Comparison of ENCODE assay signal across 23 cellular contexts in genomic region chr17:3656755-3657587, GRCh38. TPM values are rescaled to one million over a fixed set of nuclear protein-coding genes. Genes with fewer than 3 reads are reported as not detected.
A peak's percentile ranks its signal among the peaks of the same experiment; 100 is the strongest.
DNase-seq lines count a peak whose midpoint lies in the region; ATAC-seq, FAIRE-seq and TF ChIP-seq lines count a peak whose summit lies in the region.
"Had no signal": no experiment of that assay in that cellular context is flagged by ENCODE, and none has a peak within 500 bp of the region (broad histone marks: within the 10 kb centered on the region; RNA-seq: fewer than 3 reads in every experiment).

No MANE protein-coding gene starts in this region.

- H4K20me1 ChIP-seq in HepG2 (ENCODE audit: insufficient read depth, low read length) (no peaks in the 10 kb centered on the region), GM23248 (ENCODE audit: insufficient read depth) (no peaks in the 10 kb centered on the region)

- H3K4me1 ChIP-seq in HepG2 (ENCODE audit: insufficient read depth, low read length) (peaks cover 19% of the 10 kb centered on the region), right lobe of liver (peaks cover 0 to 13% (median 4%) of the 10 kb centered on the region in 4 donors), GM23248 (ENCODE audit: insufficient read depth) (peaks cover 12% of the 10 kb centered on the region)

- TF ChIP-seq CTCF in HepG2 (CRISPR knock-in tag; IDR thresholded peaks at IDR 0.05) (no peak), right lobe of liver (IDR thresholded peaks at IDR 0.05) (no peak), nephron progenitor cell (IDR thresholded peaks at IDR 0.05) (no peak)

- DNase-seq in HepG2 (ENCODE audit: low spot score) (no peak), right lobe of liver (no peak), nephron progenitor cell (no peak), GM23248 (no peak), AML-193 (lab: John Stamatoyannopoulos, UW) (no peak)
- no peak for DNase-seq in activated T-helper 2 cell treated with anti-CD3 and anti-CD28 coated beads, Interferon-gamma antibody, Interleukin-2, Interleukin-4, amounts not matched to agents 10 μg/mL and 5 μg/mL and 100 μg/mL, durations not matched to agents 14 hours and 24 hours and 36 hours (ENCODE audit: low spot score)
- DNase-seq: activated CD4-positive, alpha-beta T cell treated with anti-CD3 and anti-CD28 coated beads, Interleukin-2, amount 50 U/mL, for 4 hours; activated CD8-positive, alpha-beta memory T cell treated with anti-CD3 and anti-CD28 coated beads, Interleukin-2, amount 50 U/mL, for 4 hours; body of pancreas; effector memory CD8-positive, alpha-beta T cell; esophagus squamous epithelium; mucosa of descending colon; NCI-H187; NCI-H69; stimulated activated CD4-positive, alpha-beta T cell treated with anti-CD3 and anti-CD28 coated beads, Interleukin-2, amount 100 ng/mL, for 24 hours; stimulated activated naive CD4-positive, alpha-beta T cell; tibial artery had no signal

- no peaks in the 10 kb centered on the region for H3K27me3 Mint-ChIP-seq in nephron progenitor cell (ENCODE audit: low read depth, poor library complexity)
- H3K27me3 Mint-ChIP-seq in activated T-helper 2 cell treated with anti-CD3 and anti-CD28 coated beads, Interferon-gamma antibody, Interleukin-2, Interleukin-4, amounts not matched to agents 10 μg/mL and 5 μg/mL and 100 μg/mL, durations not matched to agents 14 hours and 24 hours and 36 hours (ENCODE audit: low read depth) = no peaks in the 10 kb centered on the region
- H3K27me3 Mint-ChIP-seq: B cell; effector memory CD8-positive, alpha-beta T cell had no signal

- H3K27ac ChIP-seq in HepG2 (ENCODE audit: extremely low read length, insufficient read depth, low read length) = no peak overlapping the region
- H3K27ac ChIP-seq in right lobe of liver = no peak overlapping the region
- no peak overlapping the region for H3K27ac ChIP-seq in GM23248
- H3K27ac ChIP-seq: body of pancreas, esophagus squamous epithelium had no signal

- no peaks in the 10 kb centered on the region for H3K9me3 Mint-ChIP-seq in nephron progenitor cell
- no peaks in the 10 kb centered on the region for H3K9me3 Mint-ChIP-seq in activated T-helper 2 cell treated with anti-CD3 and anti-CD28 coated beads, Interferon-gamma antibody, Interleukin-2, Interleukin-4, amounts not matched to agents 10 μg/mL and 5 μg/mL and 100 μg/mL, durations not matched to agents 14 hours and 24 hours and 36 hours
- H3K9me3 Mint-ChIP-seq: effector memory CD8-positive, alpha-beta T cell; WTC11 had no signal

- ATAC-seq in HepG2 = no peak
- no peak for ATAC-seq in right lobe of liver
- ATAC-seq: body of pancreas; effector memory CD8-positive, alpha-beta T cell; gastroesophageal sphincter; HCT116; mucosa of descending colon; WTC11 had no signal

- H3K9ac ChIP-seq in HepG2 (ENCODE audit: insufficient read depth, low read depth, low read length) (no peak overlapping the region), GM23248 (no peak overlapping the region)

- H3K9me3 ChIP-seq in HepG2 (ENCODE audit: low read length) (no peaks in the 10 kb centered on the region), right lobe of liver (no peaks in the 10 kb centered on the region), GM23248 (ENCODE audit: low read depth) (no peaks in the 10 kb centered on the region)
- H3K9me3 ChIP-seq: body of pancreas, esophagus squamous epithelium, gastroesophageal sphincter, mucosa of descending colon, tibial artery had no signal

- TF ChIP-seq POLR2A in HepG2 (IDR thresholded peaks at IDR 0.05; ENCODE audit: insufficient read depth in 1 of 2, low read depth in 2 of 2, low read length in 2 of 2) (peak in 1 of 2 experiments; percentile 12; a peak in 1 of 4 replicates), right lobe of liver (IDR thresholded peaks at IDR 0.05) (no peak)

- H3K27me3 ChIP-seq in HepG2 (ENCODE audit: control insufficient read depth in 1 of 2, insufficient read depth in 2 of 2, low read length in 2 of 2) = no peaks in the 10 kb centered on the region
- no peaks in the 10 kb centered on the region for H3K27me3 ChIP-seq in right lobe of liver
- H3K27me3 ChIP-seq in GM23248 (replicated peaks; ENCODE audit: insufficient read depth) = no peaks in the 10 kb centered on the region
- H3K27me3 ChIP-seq: body of pancreas, esophagus squamous epithelium, gastroesophageal sphincter, tibial artery had no signal

- FAIRE-seq in HepG2 (lab: Jason Lieb, UNC) = no peak
- FAIRE-seq: A204.1 had no signal

- H3K4me3 ChIP-seq in HepG2 (replicated peaks in 1 of 3; ENCODE audit: insufficient read depth in 1 of 3, low read depth in 2 of 3, low read length in 3 of 3) (no peak overlapping the region), right lobe of liver (no peak overlapping the region), GM23248 (no peak overlapping the region)
- H3K4me3 ChIP-seq: body of pancreas, esophagus squamous epithelium, gastroesophageal sphincter, mucosa of descending colon, skin epidermis, tibial artery had no signal

- TF ChIP-seq EP300 in HepG2 (IDR thresholded peaks at IDR 0.05; ENCODE audit: low read depth in 2 of 2, low read length in 2 of 2) (no peak), HepG2 (CRISPR knock-in tag; IDR thresholded peaks at IDR 0.05; ENCODE audit: borderline replicate concordance) (no peak)

- WGBS in HepG2 (ENCODE audit: low lambda C conversion rate) = 92% methylated on average over 11 of the region's 16 CpGs
- WGBS in right lobe of liver (ENCODE audit: insufficient coverage, low coverage, low lambda C conversion rate, missing lambda C conversion rate) = 73% methylated on average over 7 of the region's 16 CpGs
- WGBS in GM23248 (ENCODE audit: low coverage in 1 of 2, low lambda C conversion rate in 2 of 2, missing lambda C conversion rate in 2 of 2), 2 experiments = 78 to 79% methylated on average over 9 to 16 of the region's 16 CpGs

- no peak overlapping the region for H3K4me3 Mint-ChIP-seq in nephron progenitor cell
- H3K4me3 Mint-ChIP-seq in activated T-helper 2 cell treated with anti-CD3 and anti-CD28 coated beads, Interferon-gamma antibody, Interleukin-2, Interleukin-4, amounts not matched to agents 10 μg/mL and 5 μg/mL and 100 μg/mL, durations not matched to agents 14 hours and 24 hours and 36 hours (ENCODE audit: low read depth) = no peak overlapping the region
- H3K4me3 Mint-ChIP-seq: B cell; effector memory CD8-positive, alpha-beta T cell; WTC11 had no signal

- no peak overlapping the region for H3K4me2 ChIP-seq in HepG2 (ENCODE audit: low read depth, low read length)
- no peak overlapping the region for H3K4me2 ChIP-seq in GM23248 (ENCODE audit: unreplicated experiment)

- H3F3A ChIP-seq in GM23248 (ENCODE audit: insufficient read depth) = peaks cover 9% of the 10 kb centered on the region; the same call in 1 of the 2 replicates

- no peaks in the 10 kb centered on the region for H3K36me3 Mint-ChIP-seq in nephron progenitor cell (ENCODE audit: low read depth)
- peaks cover 23% of the 10 kb centered on the region for H3K36me3 Mint-ChIP-seq in activated T-helper 2 cell treated with anti-CD3 and anti-CD28 coated beads, Interferon-gamma antibody, Interleukin-2, Interleukin-4, amounts not matched to agents 10 μg/mL and 5 μg/mL and 100 μg/mL, durations not matched to agents 14 hours and 24 hours and 36 hours (ENCODE audit: low read depth)
- H3K36me3 Mint-ChIP-seq: WTC11 had no signal

- in situ Hi-C loops in HepG2 (cut with HindIII; ENCODE audit: extremely low pct_ligation_motif_present, low pct_unique_long_range_greater_than_20kb) (no loop called here), GM23248 (cut with MboI) (no loop called here)

- CTCF ChIA-PET in HepG2 (lab: Yijun Ruan, JAX; ENCODE audit: low intra/inter-chr PET ratio, low total read pairs) = no interaction called here

- H3K79me2 ChIP-seq in HepG2 (ENCODE audit: insufficient read depth, low read length) = no peaks in the 10 kb centered on the region
- H3K79me2 ChIP-seq in GM23248 (ENCODE audit: insufficient read depth) = no peaks in the 10 kb centered on the region

- H3K36me3 ChIP-seq in HepG2 (replicated peaks in 1 of 2; ENCODE audit: control insufficient read depth in 1 of 2, insufficient read depth in 2 of 2, low read length in 2 of 2) = no peaks in the 10 kb centered on the region; a peak in 1 of 5 replicates
- H3K36me3 ChIP-seq in right lobe of liver = no peaks in the 10 kb centered on the region
- H3K36me3 ChIP-seq in GM23248 (ENCODE audit: low read depth) = no peaks in the 10 kb centered on the region

- intact Hi-C loops in HepG2 (cut with micrococcal nuclease; ENCODE audit: unreplicated experiment) (no loop called here), right lobe of liver (cut with DNase I) (no loop called here)
- intact Hi-C loops in activated T-helper 2 cell treated with anti-CD3 and anti-CD28 coated beads, Interferon-gamma antibody, Interleukin-2, Interleukin-4, amounts not matched to agents 10 μg/mL and 5 μg/mL and 100 μg/mL, durations not matched to agents 14 hours and 24 hours and 36 hours (cut with micrococcal nuclease) = no loop called here

- H3K9me2 ChIP-seq in GM23248 (ENCODE audit: insufficient read depth) = no peaks in the 10 kb centered on the region

- POLR2A ChIA-PET in HepG2 (lab: Yijun Ruan, JAX) = interaction anchor here (2.0 to 3.4 kb wide), 3 partner anchors 11 to 21 kb away, joined by 6 to 13 read pairs (median 12); partner anchors contain the start of genes CTNS, SHPK and TAX1BP3

- BruUV-seq in HepG2 (replicated peaks; lab: Mats Ljungman, UMichigan) = no TSS peak

- TF ChIP-seq RAD21 in HepG2 (CRISPR knock-in tag; IDR thresholded peaks at IDR 0.05) = no peak

- H3K27ac Mint-ChIP-seq in nephron progenitor cell = peak overlapping the region; percentile 67
- H3K27ac Mint-ChIP-seq in activated T-helper 2 cell treated with anti-CD3 and anti-CD28 coated beads, Interferon-gamma antibody, Interleukin-2, Interleukin-4, amounts not matched to agents 10 μg/mL and 5 μg/mL and 100 μg/mL, durations not matched to agents 14 hours and 24 hours and 36 hours = no peak overlapping the region
- H3K27ac Mint-ChIP-seq: B cell; effector memory CD8-positive, alpha-beta T cell; WTC11 had no signal

- H2AFZ ChIP-seq in HepG2 (ENCODE audit: low read length) (no peak overlapping the region), GM23248 (no peak overlapping the region)

- peaks cover 6% of the 10 kb centered on the region for H3K4me1 Mint-ChIP-seq in nephron progenitor cell
- no peaks in the 10 kb centered on the region for H3K4me1 Mint-ChIP-seq in activated T-helper 2 cell treated with anti-CD3 and anti-CD28 coated beads, Interferon-gamma antibody, Interleukin-2, Interleukin-4, amounts not matched to agents 10 μg/mL and 5 μg/mL and 100 μg/mL, durations not matched to agents 14 hours and 24 hours and 36 hours (ENCODE audit: low read depth)
- H3K4me1 Mint-ChIP-seq: WTC11 had no signal

RNA-seq across cellular contexts. Expression of gene TAX1BP3, which starts 11.4 kb away (rescaled TPM):
- total RNA-seq in HepG2 (2016; rRNA removed; fragmentation: Illumina TruSeq; extraction: Trizol) (44.5 and 45.1 TPM in 2 replicates), right lobe of liver (10 to 100 TPM in 4 of 6 experiments, 1 to 10 TPM in 2; 8.1 to 60.9 (median 34.7) TPM)
- 20.2 and 21.9 TPM in 2 replicates for total RNA-seq in HepG2 (2016; cell fraction: cytosol; rRNA removed; fragmentation: Illumina TruSeq; extraction: Trizol; ENCODE audit: low read depth)
- total RNA-seq in HepG2 (2016; cell fraction: insoluble cytoplasmic fraction; rRNA removed; fragmentation: Illumina TruSeq; extraction: Trizol) = 43.7 and 44.8 TPM in 2 replicates
- 44.2 and 51.0 TPM in 2 replicates for total RNA-seq in HepG2 (2016; cell fraction: membrane; rRNA removed; fragmentation: Illumina TruSeq; extraction: Trizol)
- 17.2 and 23.9 TPM in 2 replicates for total RNA-seq in HepG2 (2016; cell fraction: nucleus; rRNA removed; fragmentation: Illumina TruSeq; extraction: Trizol)
- polyA plus RNA-seq in HepG2 (2011; rRNA removed) (16.7 and 20.4 TPM in 2 replicates), GM23248 (2016; fragmentation: Nextera tagmentation; extraction: Ambion mirVana) (331 and 350 TPM in 2 replicates)
- 27.1 and 29.0 TPM in 2 replicates for polyA plus RNA-seq in HepG2 (2011; cell fraction: cytosol; rRNA removed)
- 19.8 and 21.2 TPM in 2 replicates for polyA plus RNA-seq in HepG2 (2011; cell fraction: nucleus; rRNA removed)
- polyA plus RNA-seq in HepG2 (2012) = 14.6 and 15.5 TPM in 2 replicates
- polyA plus RNA-seq in HepG2 (2016; cell fraction: cytosol; fragmentation: Illumina TruSeq; extraction: Trizol; ENCODE audit: low read depth) = 23.2 and 28.8 TPM in 2 replicates
- polyA plus RNA-seq in HepG2 (2016; cell fraction: insoluble cytoplasmic fraction; fragmentation: Illumina TruSeq; extraction: Trizol; ENCODE audit: low read depth) = 43.3 and 55.1 TPM in 2 replicates
- 46.7 and 49.7 TPM in 2 replicates for polyA plus RNA-seq in HepG2 (2016; cell fraction: membrane; fragmentation: Illumina TruSeq; extraction: Trizol; ENCODE audit: low read depth)
- polyA plus RNA-seq in HepG2 (2016; cell fraction: nucleus; fragmentation: Illumina TruSeq; extraction: Trizol; ENCODE audit: insufficient read depth, low read depth) = 31.7 and 35.3 TPM in 2 replicates
- 23.4 and 40.0 TPM in 2 replicates for polyA minus RNA-seq in HepG2 (2011; rRNA and poly(A)+ RNA removed; ENCODE audit: low replicate concordance)
- polyA minus RNA-seq in HepG2 (2011; cell fraction: cytosol; rRNA and poly(A)+ RNA removed) = 12.6 and 16.6 TPM in 2 replicates
- polyA minus RNA-seq in HepG2 (2011; cell fraction: nucleus; rRNA and poly(A)+ RNA removed) = 11.7 and 13.6 TPM in 2 replicates
- 270 and 418 TPM in 2 replicates for total RNA-seq in GM23248 (2014; rRNA removed; shearing (Covaris generic))
- 39.0 and 40.9 TPM in 2 replicates for total RNA-seq in activated T-helper 2 cell treated with anti-CD3 and anti-CD28 coated beads, Interferon-gamma antibody, Interleukin-2, Interleukin-4, amounts not matched to agents 10 μg/mL and 5 μg/mL and 100 μg/mL, durations not matched to agents 14 hours and 24 hours and 36 hours

RNA-seq across cellular contexts. Expression of gene EMC6, which starts 11.6 kb away (rescaled TPM):
- total RNA-seq in HepG2 (2016; rRNA removed; fragmentation: Illumina TruSeq; extraction: Trizol) = 42.2 and 45.1 TPM in 2 replicates
- 60.5 and 83.6 TPM in 2 replicates for total RNA-seq in HepG2 (2016; cell fraction: cytosol; rRNA removed; fragmentation: Illumina TruSeq; extraction: Trizol; ENCODE audit: low read depth)
- total RNA-seq in HepG2 (2016; cell fraction: insoluble cytoplasmic fraction; rRNA removed; fragmentation: Illumina TruSeq; extraction: Trizol) = 42.9 and 47.7 TPM in 2 replicates
- total RNA-seq in HepG2 (2016; cell fraction: membrane; rRNA removed; fragmentation: Illumina TruSeq; extraction: Trizol) = 57.6 and 76.2 TPM in 2 replicates
- 22.4 and 23.6 TPM in 2 replicates for total RNA-seq in HepG2 (2016; cell fraction: nucleus; rRNA removed; fragmentation: Illumina TruSeq; extraction: Trizol)
- 47.7 and 53.7 TPM in 2 replicates for polyA plus RNA-seq in HepG2 (2011; rRNA removed)
- 50.2 and 99.7 TPM in 2 replicates for polyA plus RNA-seq in HepG2 (2011; cell fraction: cytosol; rRNA removed)
- polyA plus RNA-seq in HepG2 (2011; cell fraction: nucleus; rRNA removed) = 28.3 and 28.6 TPM in 2 replicates
- 37.0 and 41.4 TPM in 2 replicates for polyA plus RNA-seq in HepG2 (2012)
- polyA plus RNA-seq in HepG2 (2016; cell fraction: cytosol; fragmentation: Illumina TruSeq; extraction: Trizol; ENCODE audit: low read depth) = 126 and 179 TPM in 2 replicates
- 92.6 and 104 TPM in 2 replicates for polyA plus RNA-seq in HepG2 (2016; cell fraction: insoluble cytoplasmic fraction; fragmentation: Illumina TruSeq; extraction: Trizol; ENCODE audit: low read depth)
- polyA plus RNA-seq in HepG2 (2016; cell fraction: membrane; fragmentation: Illumina TruSeq; extraction: Trizol; ENCODE audit: low read depth) = 107 and 132 TPM in 2 replicates
- polyA plus RNA-seq in HepG2 (2016; cell fraction: nucleus; fragmentation: Illumina TruSeq; extraction: Trizol; ENCODE audit: insufficient read depth, low read depth) = 69.7 and 73.2 TPM in 2 replicates
- 22.5 and 22.6 TPM in 2 replicates for polyA minus RNA-seq in HepG2 (2011; rRNA and poly(A)+ RNA removed; ENCODE audit: low replicate concordance)
- polyA minus RNA-seq in HepG2 (2011; cell fraction: cytosol; rRNA and poly(A)+ RNA removed) = 17.3 and 24.3 TPM in 2 replicates
- 8.5 and 13.6 TPM in 2 replicates for polyA minus RNA-seq in HepG2 (2011; cell fraction: nucleus; rRNA and poly(A)+ RNA removed)
- total RNA-seq in right lobe of liver = 10 to 100 TPM; 19.7 to 27.7 (median 24.4) TPM
- 28.6 and 38.4 TPM in 2 replicates for total RNA-seq in GM23248 (2014; rRNA removed; shearing (Covaris generic))
- polyA plus RNA-seq in GM23248 (2016; fragmentation: Nextera tagmentation; extraction: Ambion mirVana) = 113 and 114 TPM in 2 replicates
- 61.7 and 64.9 TPM in 2 replicates for total RNA-seq in activated T-helper 2 cell treated with anti-CD3 and anti-CD28 coated beads, Interferon-gamma antibody, Interleukin-2, Interleukin-4, amounts not matched to agents 10 μg/mL and 5 μg/mL and 100 μg/mL, durations not matched to agents 14 hours and 24 hours and 36 hours

RNA-seq across cellular contexts. Expression of gene CTNS, which starts 20.4 kb away (rescaled TPM):
- total RNA-seq in HepG2 (2016; rRNA removed; fragmentation: Illumina TruSeq; extraction: Trizol) (6.5 and 13.7 TPM in 2 replicates), right lobe of liver (10 to 100 TPM in 2 of 6 experiments, 1 to 10 TPM in 4; 6.7 to 30.3 (median 9.4) TPM)
- total RNA-seq in HepG2 (2016; cell fraction: cytosol; rRNA removed; fragmentation: Illumina TruSeq; extraction: Trizol; ENCODE audit: low read depth) = 1.8 and 2.6 TPM in 2 replicates
- 9.9 and 14.3 TPM in 2 replicates for total RNA-seq in HepG2 (2016; cell fraction: insoluble cytoplasmic fraction; rRNA removed; fragmentation: Illumina TruSeq; extraction: Trizol)
- total RNA-seq in HepG2 (2016; cell fraction: membrane; rRNA removed; fragmentation: Illumina TruSeq; extraction: Trizol) = 6.1 and 6.2 TPM in 2 replicates
- 11.2 and 14.3 TPM in 2 replicates for total RNA-seq in HepG2 (2016; cell fraction: nucleus; rRNA removed; fragmentation: Illumina TruSeq; extraction: Trizol)
- polyA plus RNA-seq in HepG2 (2011; rRNA removed) (9.5 and 13.0 TPM in 2 replicates), GM23248 (2016; fragmentation: Nextera tagmentation; extraction: Ambion mirVana) (7.2 and 7.8 TPM in 2 replicates)
- 9.4 and 10.3 TPM in 2 replicates for polyA plus RNA-seq in HepG2 (2011; cell fraction: cytosol; rRNA removed)
- polyA plus RNA-seq in HepG2 (2011; cell fraction: nucleus; rRNA removed) = 20.7 and 23.6 TPM in 2 replicates
- 8.5 and 12.6 TPM in 2 replicates for polyA plus RNA-seq in HepG2 (2012)
- polyA plus RNA-seq in HepG2 (2016; cell fraction: cytosol; fragmentation: Illumina TruSeq; extraction: Trizol; ENCODE audit: low read depth) = 2.0 and 2.2 TPM in 2 replicates
- polyA plus RNA-seq in HepG2 (2016; cell fraction: insoluble cytoplasmic fraction; fragmentation: Illumina TruSeq; extraction: Trizol; ENCODE audit: low read depth) = 7.3 and 8.2 TPM in 2 replicates
- 4.5 and 5.9 TPM in 2 replicates for polyA plus RNA-seq in HepG2 (2016; cell fraction: membrane; fragmentation: Illumina TruSeq; extraction: Trizol; ENCODE audit: low read depth)
- 20.2 and 21.3 TPM in 2 replicates for polyA plus RNA-seq in HepG2 (2016; cell fraction: nucleus; fragmentation: Illumina TruSeq; extraction: Trizol; ENCODE audit: insufficient read depth, low read depth)
- polyA minus RNA-seq in HepG2 (2011; rRNA and poly(A)+ RNA removed; ENCODE audit: low replicate concordance) = 10.3 and 11.2 TPM in 2 replicates
- 5.1 and 6.0 TPM in 2 replicates for polyA minus RNA-seq in HepG2 (2011; cell fraction: cytosol; rRNA and poly(A)+ RNA removed)
- polyA minus RNA-seq in HepG2 (2011; cell fraction: nucleus; rRNA and poly(A)+ RNA removed) = 9.7 TPM in 2 replicates
- 7.5 and 16.6 TPM in 2 replicates for total RNA-seq in GM23248 (2014; rRNA removed; shearing (Covaris generic))
- 46.6 and 47.9 TPM in 2 replicates for total RNA-seq in activated T-helper 2 cell treated with anti-CD3 and anti-CD28 coated beads, Interferon-gamma antibody, Interleukin-2, Interleukin-4, amounts not matched to agents 10 μg/mL and 5 μg/mL and 100 μg/mL, durations not matched to agents 14 hours and 24 hours and 36 hours

RNA-seq across cellular contexts. Expression of gene SHPK, which starts 20.9 kb away (rescaled TPM):
- total RNA-seq in HepG2 (2016; rRNA removed; fragmentation: Illumina TruSeq; extraction: Trizol) (25.2 and 30.9 TPM in 2 replicates), right lobe of liver (10 to 100 TPM; 13.5 to 26.1 (median 22.8) TPM)
- 3.5 and 3.8 TPM in 2 replicates for total RNA-seq in HepG2 (2016; cell fraction: cytosol; rRNA removed; fragmentation: Illumina TruSeq; extraction: Trizol; ENCODE audit: low read depth)
- total RNA-seq in HepG2 (2016; cell fraction: insoluble cytoplasmic fraction; rRNA removed; fragmentation: Illumina TruSeq; extraction: Trizol) = 25.0 and 28.4 TPM in 2 replicates
- 7.6 and 8.2 TPM in 2 replicates for total RNA-seq in HepG2 (2016; cell fraction: membrane; rRNA removed; fragmentation: Illumina TruSeq; extraction: Trizol)
- 20.4 and 24.0 TPM in 2 replicates for total RNA-seq in HepG2 (2016; cell fraction: nucleus; rRNA removed; fragmentation: Illumina TruSeq; extraction: Trizol)
- polyA plus RNA-seq in HepG2 (2011; rRNA removed) (16.2 and 20.4 TPM in 2 replicates), GM23248 (2016; fragmentation: Nextera tagmentation; extraction: Ambion mirVana) (3.1 and 4.2 TPM in 2 replicates)
- polyA plus RNA-seq in HepG2 (2011; cell fraction: cytosol; rRNA removed) = 16.1 and 16.7 TPM in 2 replicates
- 27.2 and 28.1 TPM in 2 replicates for polyA plus RNA-seq in HepG2 (2011; cell fraction: nucleus; rRNA removed)
- polyA plus RNA-seq in HepG2 (2012) = 13.6 and 14.5 TPM in 2 replicates
- polyA plus RNA-seq in HepG2 (2016; cell fraction: cytosol; fragmentation: Illumina TruSeq; extraction: Trizol; ENCODE audit: low read depth) = 1.1 and 1.2 TPM in 2 replicates
- polyA plus RNA-seq in HepG2 (2016; cell fraction: insoluble cytoplasmic fraction; fragmentation: Illumina TruSeq; extraction: Trizol; ENCODE audit: low read depth) = 18.4 and 20.4 TPM in 2 replicates
- polyA plus RNA-seq in HepG2 (2016; cell fraction: membrane; fragmentation: Illumina TruSeq; extraction: Trizol; ENCODE audit: low read depth) = 2.5 and 3.0 TPM in 2 replicates
- polyA plus RNA-seq in HepG2 (2016; cell fraction: nucleus; fragmentation: Illumina TruSeq; extraction: Trizol; ENCODE audit: insufficient read depth, low read depth) = 24.9 and 27.7 TPM in 2 replicates
- 24.9 and 63.4 TPM in 2 replicates for polyA minus RNA-seq in HepG2 (2011; rRNA and poly(A)+ RNA removed; ENCODE audit: low replicate concordance)
- polyA minus RNA-seq in HepG2 (2011; cell fraction: cytosol; rRNA and poly(A)+ RNA removed) = 15.3 and 17.2 TPM in 2 replicates
- 33.7 and 38.2 TPM in 2 replicates for polyA minus RNA-seq in HepG2 (2011; cell fraction: nucleus; rRNA and poly(A)+ RNA removed)
- 5.8 and 7.0 TPM in 2 replicates for total RNA-seq in GM23248 (2014; rRNA removed; shearing (Covaris generic))
- total RNA-seq in activated T-helper 2 cell treated with anti-CD3 and anti-CD28 coated beads, Interferon-gamma antibody, Interleukin-2, Interleukin-4, amounts not matched to agents 10 μg/mL and 5 μg/mL and 100 μg/mL, durations not matched to agents 14 hours and 24 hours and 36 hours = 19.5 and 19.7 TPM in 2 replicates

RNA-seq across cellular contexts. Expression of gene P2RX5, which starts 39.0 kb away (rescaled TPM):
- 0.90 and 0.95 TPM in 2 replicates for total RNA-seq in HepG2 (2016; rRNA removed; fragmentation: Illumina TruSeq; extraction: Trizol)
- total RNA-seq in HepG2 (2016; cell fraction: cytosol; rRNA removed; fragmentation: Illumina TruSeq; extraction: Trizol; ENCODE audit: low read depth) = 0.20 and 0.79 TPM in 2 replicates
- total RNA-seq in HepG2 (2016; cell fraction: insoluble cytoplasmic fraction; rRNA removed; fragmentation: Illumina TruSeq; extraction: Trizol) = 0.64 and 0.82 TPM in 2 replicates
- 0.62 and 0.93 TPM in 2 replicates for total RNA-seq in HepG2 (2016; cell fraction: membrane; rRNA removed; fragmentation: Illumina TruSeq; extraction: Trizol)
- total RNA-seq in HepG2 (2016; cell fraction: nucleus; rRNA removed; fragmentation: Illumina TruSeq; extraction: Trizol) = 0.53 and 1.1 TPM in 2 replicates
- polyA plus RNA-seq in HepG2 (2011; rRNA removed) = 1.0 and 1.7 TPM in 2 replicates
- 1.4 and 1.5 TPM in 2 replicates for polyA plus RNA-seq in HepG2 (2011; cell fraction: cytosol; rRNA removed)
- 1.6 and 1.9 TPM in 2 replicates for polyA plus RNA-seq in HepG2 (2011; cell fraction: nucleus; rRNA removed)
- 0.50 and 1.1 TPM in 2 replicates for polyA plus RNA-seq in HepG2 (2012)
- 0.24 and 0.38 TPM in 2 replicates for polyA plus RNA-seq in HepG2 (2016; cell fraction: cytosol; fragmentation: Illumina TruSeq; extraction: Trizol; ENCODE audit: low read depth)
- polyA plus RNA-seq in HepG2 (2016; cell fraction: insoluble cytoplasmic fraction; fragmentation: Illumina TruSeq; extraction: Trizol; ENCODE audit: low read depth) = 0.46 and 0.98 TPM in 2 replicates
- 0.48 and 0.70 TPM in 2 replicates for polyA plus RNA-seq in HepG2 (2016; cell fraction: membrane; fragmentation: Illumina TruSeq; extraction: Trizol; ENCODE audit: low read depth)
- polyA plus RNA-seq in HepG2 (2016; cell fraction: nucleus; fragmentation: Illumina TruSeq; extraction: Trizol; ENCODE audit: insufficient read depth, low read depth) = 1.5 and 1.7 TPM in 2 replicates
- 1.6 and 53.3 TPM in 2 replicates for polyA minus RNA-seq in HepG2 (2011; rRNA and poly(A)+ RNA removed; ENCODE audit: low replicate concordance)
- 0.49 and 1.2 TPM in 2 replicates for polyA minus RNA-seq in HepG2 (2011; cell fraction: cytosol; rRNA and poly(A)+ RNA removed)
- polyA minus RNA-seq in HepG2 (2011; cell fraction: nucleus; rRNA and poly(A)+ RNA removed) = 0.87 and 1.0 TPM in 2 replicates
- total RNA-seq in right lobe of liver = 1 to 10 TPM in 1 of 6 experiments, under 1 TPM in 5; 0.13 to 1.1 (median 0.40) TPM
- total RNA-seq in GM23248 (2014; rRNA removed; shearing (Covaris generic)) = 2.5 and 4.0 TPM in 2 replicates
- 2.6 and 2.8 TPM in 2 replicates for polyA plus RNA-seq in GM23248 (2016; fragmentation: Nextera tagmentation; extraction: Ambion mirVana)
- total RNA-seq in activated T-helper 2 cell treated with anti-CD3 and anti-CD28 coated beads, Interferon-gamma antibody, Interleukin-2, Interleukin-4, amounts not matched to agents 10 μg/mL and 5 μg/mL and 100 μg/mL, durations not matched to agents 14 hours and 24 hours and 36 hours = 111 and 118 TPM in 2 replicates
